21 cellular contexts compared by ENCODE assay signal in the genomic region with DNA sequence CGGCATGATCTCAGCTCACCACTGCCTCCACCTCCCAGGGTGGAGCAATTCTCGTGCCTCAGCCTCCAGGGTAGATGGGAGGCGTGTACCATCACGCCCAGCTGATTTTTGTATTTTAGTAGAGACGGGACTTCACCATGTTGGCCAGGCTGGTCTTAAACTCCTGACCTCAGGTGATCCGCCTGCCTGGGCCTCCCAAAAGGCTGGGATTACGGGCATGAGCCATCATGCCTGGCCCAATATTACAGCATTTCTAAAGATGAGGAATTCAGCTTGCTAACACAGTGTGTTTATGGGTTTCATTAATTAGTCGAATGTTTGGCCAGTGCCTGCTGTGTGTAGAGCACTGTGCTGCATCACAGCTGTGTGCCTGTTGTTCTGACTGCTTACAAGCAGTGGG. TPM values are rescaled to one million over a fixed set of nuclear protein-coding genes. Genes with fewer than 3 reads are reported as not detected.
A peak's percentile ranks its signal among the peaks of the same experiment; 100 is the strongest.
DNase-seq lines count a peak whose midpoint lies in the region; ATAC-seq, FAIRE-seq and TF ChIP-seq lines count a peak whose summit lies in the region.
"Had no signal": no experiment of that assay in that cellular context is flagged by ENCODE, and none has a peak within 500 bp of the region (broad histone marks: within the 10 kb centered on the region; RNA-seq: fewer than 3 reads in every experiment).

No MANE protein-coding gene starts in this region.

- H3K4me1 Mint-ChIP-seq in activated T-cell treated with anti-CD3 and anti-CD28 coated beads, Interleukin-2, amount 50 U/mL, for 24 hours (ENCODE audit: low read depth): peaks cover 78% of the 10 kb centered on the region
- H3K4me1 Mint-ChIP-seq in IgD-negative memory B cell: peaks cover 25 to 49% (median 31%) of the 10 kb centered on the region in 3 donors
- H3K4me1 Mint-ChIP-seq in natural killer cell: peaks cover 83 to 89% of the 10 kb centered on the region in 2 donors

- H3K27me3 ChIP-seq in bronchial epithelial cell (ENCODE audit: control insufficient read depth, insufficient read depth, low read length): no peaks in the 10 kb centered on the region
- H3K27me3 ChIP-seq: adrenal gland had no signal

- peaks cover 56% of the 10 kb centered on the region for H3K36me3 Mint-ChIP-seq in activated T-cell treated with anti-CD3 and anti-CD28 coated beads, Interleukin-2, amount 50 U/mL, for 24 hours (ENCODE audit: low read depth)
- peaks cover 5% of the 10 kb centered on the region for H3K36me3 Mint-ChIP-seq in IgD-negative memory B cell
- H3K36me3 Mint-ChIP-seq in natural killer cell: no peaks in the 10 kb centered on the region

- TF ChIP-seq CTCF in bronchial epithelial cell (IDR thresholded peaks at IDR 0.05; ENCODE audit: insufficient read depth, low read length, severe bottlenecking): no peak
- no peak for TF ChIP-seq CTCF in natural killer cell (IDR thresholded peaks at IDR 0.05)

- H3K4me3 Mint-ChIP-seq in activated T-cell treated with anti-CD3 and anti-CD28 coated beads, Interleukin-2, amount 50 U/mL, for 24 hours: no peak overlapping the region
- H3K4me3 Mint-ChIP-seq in IgD-negative memory B cell (peak overlapping the region in 3 of 4 donors; percentile 28 to 66 (median 48)), natural killer cell (no peak overlapping the region)

- H3K36me3 ChIP-seq in bronchial epithelial cell (ENCODE audit: control insufficient read depth, insufficient read depth, low read length): peaks cover 4% of the 10 kb centered on the region
- H3K36me3 ChIP-seq: thoracic aorta had no signal

- no peaks in the 10 kb centered on the region for H3K27me3 Mint-ChIP-seq in activated T-cell treated with anti-CD3 and anti-CD28 coated beads, Interleukin-2, amount 50 U/mL, for 24 hours
- no peaks in the 10 kb centered on the region for H3K27me3 Mint-ChIP-seq in IgD-negative memory B cell
- no peaks in the 10 kb centered on the region for H3K27me3 Mint-ChIP-seq in natural killer cell (ENCODE audit: low read depth in 2 of 2)

- intact Hi-C loops in natural killer cell (cut with micrococcal nuclease): loop anchor here (5.0 kb wide), 1 partner anchor 48 kb away; no protein-coding TSS in a partner anchor

- no peaks in the 10 kb centered on the region for H3K9me3 Mint-ChIP-seq in activated T-cell treated with anti-CD3 and anti-CD28 coated beads, Interleukin-2, amount 50 U/mL, for 24 hours
- no peaks in the 10 kb centered on the region for H3K9me3 Mint-ChIP-seq in IgD-negative memory B cell
- H3K9me3 Mint-ChIP-seq in natural killer cell: no peaks in the 10 kb centered on the region

- H3K4me3 ChIP-seq in bronchial epithelial cell (ENCODE audit: low read depth, low read length): no peak overlapping the region
- H3K4me3 ChIP-seq: adrenal gland, left ventricle myocardium inferior, thoracic aorta had no signal

- DNase-seq in activated T-cell treated with anti-CD3 and anti-CD28 coated beads, Interleukin-2, amount 50 U/mL, for 24 hours: no peak
- DNase-seq in activated T-cell treated with anti-CD3 and anti-CD28 coated beads for 4 hours: no peak
- peak; percentile 87 for DNase-seq in bronchial epithelial cell (ENCODE audit: low read depth)
- DNase-seq in natural killer cell: no peak
- no peak for DNase-seq in GDM1 (lab: John Stamatoyannopoulos, UW)
- DNase-seq in HTR-8/SVneo (ENCODE audit: insufficient read length, low spot score): no peak
- DNase-seq: ACHN; activated T-cell treated with anti-CD3 and anti-CD28 coated beads, Interleukin-2, amount 50 U/mL, for 1 hour; adrenal gland; effector CD8-positive, alpha-beta T cell; head of caudate nucleus; left ventricle myocardium inferior; NCI-H187; NCI-H2227 treated with DMSO at 0.1 percent for 48 hours; stimulated activated CD4-positive, alpha-beta T cell treated with anti-CD3 and anti-CD28 coated beads, Interleukin-12 subunit alpha, Interleukin-12 subunit beta, amount 100 ng/mL, for 4 hours had no signal

- ATAC-seq in natural killer cell: no peak
- ATAC-seq in GM18909 (IDR thresholded peaks at IDR 0.05; ENCODE audit: poor library complexity, unreplicated experiment): no peak

- H3K27ac Mint-ChIP-seq in activated T-cell treated with anti-CD3 and anti-CD28 coated beads, Interleukin-2, amount 50 U/mL, for 24 hours: peak overlapping the region; percentile 80
- no peak overlapping the region for H3K27ac Mint-ChIP-seq in IgD-negative memory B cell
- H3K27ac Mint-ChIP-seq in natural killer cell: peak overlapping the region; percentile 88 to 89

- no peak for FAIRE-seq in bronchial epithelial cell (lab: Jason Lieb, UNC)
- no peak for FAIRE-seq in HTR-8/SVneo (lab: Jason Lieb, UNC)

RNA-seq across cellular contexts. Expression of a gene that starts 3.7 kb away (rescaled TPM):
- polyA plus RNA-seq in IgD-negative memory B cell: 14.7 TPM
- total RNA-seq in bronchial epithelial cell (11.1 and 11.3 TPM in 2 replicates), natural killer cell (10 to 100 TPM; 56.3 to 59.6 (median 57.6) TPM)

RNA-seq across cellular contexts. Expression of a gene that starts 11.0 kb away (rescaled TPM):
- polyA plus RNA-seq in IgD-negative memory B cell: 54.8 TPM
- total RNA-seq in bronchial epithelial cell: 54.5 and 55.8 TPM in 2 replicates
- total RNA-seq in natural killer cell: 100 to 1,000 TPM; 156 to 229 (median 163) TPM

RNA-seq across cellular contexts. Expression of a gene that starts 34.2 kb away (rescaled TPM):
- polyA plus RNA-seq in IgD-negative memory B cell: not detected
- total RNA-seq in bronchial epithelial cell (not detected in 2 replicates), natural killer cell (not detected)
- total RNA-seq: cerebellum, mononuclear cell, renal cortical epithelial cell, thoracic aorta had no signal

Comparison
In these comparisons a context has a peak if more than half of its experiments do, and no peak if none do; other contexts are left out.
1. H3K27ac Mint-ChIP-seq: peak in activated T-cell treated with anti-CD3 and anti-CD28 coated beads, Interleukin-2, amount 50 U/mL, for 24 hours (single experiment) and natural killer cell (2 of 2); none in IgD-negative memory B cell (0 of 3).
2. H3K4me3 Mint-ChIP-seq: peak in IgD-negative memory B cell (3 of 4); none in activated T-cell treated with anti-CD3 and anti-CD28 coated beads, Interleukin-2, amount 50 U/mL, for 24 hours (single experiment) and natural killer cell (single experiment).